ENCODE assay signal across 22 cellular contexts in the genomic region with DNA sequence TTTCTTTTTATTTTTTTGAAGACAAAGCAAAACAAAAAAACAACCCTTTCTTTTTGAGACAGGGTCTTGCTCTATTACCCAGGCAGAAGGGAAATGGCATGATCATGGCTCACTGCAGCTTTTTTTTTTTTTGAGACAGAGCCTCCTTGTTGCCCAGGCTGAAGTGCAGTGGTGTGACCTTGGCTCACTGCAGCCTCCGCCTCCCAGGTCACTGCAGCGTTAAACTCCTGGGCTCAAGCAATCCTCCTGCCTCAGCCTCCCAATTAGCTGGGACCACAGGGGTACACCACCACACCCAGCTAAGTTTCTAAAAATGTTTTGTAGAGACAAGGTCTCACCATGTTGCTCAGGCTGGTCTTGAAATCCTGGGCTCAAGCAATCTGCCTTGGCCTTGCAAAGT.
"Had no signal": no experiment of that assay in that cellular context is flagged by ENCODE, and none has a peak within 500 bp of the region (broad histone marks: within the 10 kb centered on the region; RNA-seq: fewer than 3 reads in every experiment).

No MANE protein-coding gene starts in this region.

- H3K27me3 ChIP-seq: esophagus squamous epithelium, heart right ventricle, left lung, spleen, suprapubic skin, vagina had no signal

- H3K27me3 Mint-ChIP-seq: naive B cell had no signal

- H3K4me3 ChIP-seq: coronary artery, esophagus squamous epithelium, heart right ventricle, left lung, mucosa of descending colon, psoas muscle, skin epidermis, spleen, suprapubic skin, vagina had no signal

- H3K36me3 ChIP-seq: esophagus squamous epithelium, heart right ventricle, left lung, spleen, suprapubic skin, vagina had no signal

- H3K27ac ChIP-seq: coronary artery, esophagus squamous epithelium, heart right ventricle, spleen, vagina had no signal

- H3K27ac Mint-ChIP-seq: nephron progenitor cell had no signal

- FAIRE-seq: islet of Langerhans had no signal

- DNase-seq: dermis blood vessel endothelial cell, esophagus squamous epithelium, foreskin melanocyte, glutamatergic neuron, heart right ventricle, hippocampal formation, left cardiac atrium, left lung, mesenchymal stem cell, nephron progenitor cell, posterior cingulate gyrus, psoas muscle, spleen, trophoblast cell had no signal

- H3K9me3 ChIP-seq: esophagus squamous epithelium, heart right ventricle, left lung, mucosa of descending colon, psoas muscle, spleen, suprapubic skin, vagina had no signal

- H3K36me3 Mint-ChIP-seq: mesothelial cell of epicardium, naive B cell had no signal

- H3K9me3 Mint-ChIP-seq: naive B cell had no signal

- H3K4me3 Mint-ChIP-seq: mesothelial cell of epicardium, nephron progenitor cell had no signal
